Comparison of ENCODE assay signal across 25 cellular contexts in genomic region chr2:42978175-42978886, GRCh38.
DNase-seq lines count a peak whose midpoint lies in the region; TF ChIP-seq lines count a peak whose summit lies in the region.
"Had no signal": no experiment of that assay in that cellular context is flagged by ENCODE, and none has a peak within 500 bp of the region (broad histone marks: within the 10 kb centered on the region; RNA-seq: fewer than 3 reads in every experiment).

No MANE protein-coding gene starts in this region.

- H3K36me3 ChIP-seq in Peyer's patch, result no peaks in the 10 kb centered on the region
- no peaks in the 10 kb centered on the region for H3K36me3 ChIP-seq in mesenchymal stem cell (ENCODE audit: control insufficient read depth in 1 of 2, insufficient read depth in 2 of 2, low read depth in 1 of 2, low read length in 2 of 2)
- H3K36me3 ChIP-seq in stomach, result no peaks in the 10 kb centered on the region
- H3K36me3 ChIP-seq: heart left ventricle, tibial nerve, WERI-Rb-1 had no signal

- intact Hi-C loops in stomach (cut with DNase I; ENCODE audit: low total_unique reads), result loop anchor here (10.0 kb wide), 1 partner anchor 256 kb away; no protein-coding TSS in a partner anchor

- no peak overlapping the region for H4K8ac ChIP-seq in mesenchymal stem cell (ENCODE audit: low read length)

- H3K4ac ChIP-seq in mesenchymal stem cell (ENCODE audit: low read depth in 1 of 2, low read length in 2 of 2), result peak overlapping the region; percentile 2 to 44

- H2AFZ ChIP-seq in mesenchymal stem cell (ENCODE audit: low read depth, low read length), result no peak overlapping the region

- 96% methylated on average over 3 of the region's 5 CpGs for WGBS in mesenchymal stem cell
- 54 to 97% (median 62%) methylated on average over 4 to 5 of the region's 5 CpGs for WGBS in stomach, 5 donors

- no peaks in the 10 kb centered on the region for H3K79me1 ChIP-seq in mesenchymal stem cell (replicated peaks; ENCODE audit: low read length, poor library complexity, severe bottlenecking)

- H2AK5ac ChIP-seq in mesenchymal stem cell (ENCODE audit: low read length, severe bottlenecking), result peak overlapping the region; percentile 35

- peak overlapping the region; percentile 80 to 97 for H2BK12ac ChIP-seq in mesenchymal stem cell (ENCODE audit: low read length in 2 of 2)

- H3K4me1 ChIP-seq in Peyer's patch (peaks cover 0 to 21% (median 6%) of the 10 kb centered on the region in 4 donors), mesenchymal stem cell (ENCODE audit: control insufficient read depth, insufficient read depth, low read depth, low read length) (peaks cover 51% of the 10 kb centered on the region), stomach (peaks cover 25 to 67% (median 54%) of the 10 kb centered on the region in 4 donors)

- H3K14ac ChIP-seq in mesenchymal stem cell (ENCODE audit: low read length in 2 of 2), result no peak overlapping the region

- no peak overlapping the region for H3K4me2 ChIP-seq in mesenchymal stem cell (ENCODE audit: low read length, poor library complexity, severe bottlenecking)

- H3K9me3 ChIP-seq in Peyer's patch (no peaks in the 10 kb centered on the region), mesenchymal stem cell (ENCODE audit: control insufficient read depth, low read length) (no peaks in the 10 kb centered on the region), stomach (no peaks in the 10 kb centered on the region)
- H3K9me3 ChIP-seq: heart left ventricle, tibial nerve had no signal

- peak overlapping the region in 2 of 4 donors; percentile 36 to 71 for H3K27ac ChIP-seq in Peyer's patch
- no peak overlapping the region for H3K27ac ChIP-seq in mesenchymal stem cell (ENCODE audit: low read length, poor library complexity, severe bottlenecking)
- peak overlapping the region; percentile 2 to 75 (median 41) for H3K27ac ChIP-seq in stomach
- H3K27ac ChIP-seq: 22Rv1, heart left ventricle, SK-N-MC, tibial nerve, WERI-Rb-1 had no signal

- peak overlapping the region; percentile 54 to 72 for H3K18ac ChIP-seq in mesenchymal stem cell (ENCODE audit: low read depth in 1 of 2, low read length in 2 of 2)

- H3K27me3 ChIP-seq in Peyer's patch (no peaks in the 10 kb centered on the region), mesenchymal stem cell (ENCODE audit: control insufficient read depth in 1 of 2, insufficient read depth in 1 of 2, low read length in 2 of 2) (no peaks in the 10 kb centered on the region), stomach (no peaks in the 10 kb centered on the region)
- H3K27me3 ChIP-seq: heart left ventricle, tibial nerve had no signal

- no peak overlapping the region for H2BK120ac ChIP-seq in mesenchymal stem cell (ENCODE audit: low read depth, low read length)

- no peak overlapping the region for H2BK5ac ChIP-seq in mesenchymal stem cell (ENCODE audit: low read depth, low read length, poor library complexity, severe bottlenecking)

- TF ChIP-seq POLR2A in Peyer's patch (IDR thresholded peaks at IDR 0.05) (no peak), stomach (IDR thresholded peaks at IDR 0.05) (no peak)

- H3K4me3 ChIP-seq in Peyer's patch (no peak overlapping the region), mesenchymal stem cell (ENCODE audit: insufficient read depth in 1 of 2, low read depth in 1 of 2, low read length in 2 of 2) (no peak overlapping the region), stomach (no peak overlapping the region)
- H3K4me3 ChIP-seq: heart left ventricle, SK-N-MC, tibial nerve had no signal

- TF ChIP-seq CTCF in Peyer's patch (IDR thresholded peaks at IDR 0.05) (no peak), stomach (IDR thresholded peaks at IDR 0.05) (no peak)

- peak overlapping the region; percentile 74 for H2BK15ac ChIP-seq in mesenchymal stem cell (ENCODE audit: low read depth, poor library complexity, severe bottlenecking)

- TF ChIP-seq EP300 in stomach (IDR thresholded peaks at IDR 0.05), result no peak

- H4K91ac ChIP-seq in mesenchymal stem cell (ENCODE audit: low read length), result peak overlapping the region; percentile 25

- DNase-seq in DMS53 (lab: John Stamatoyannopoulos, UW) (peak; percentile 73), DMS53 treated with DMSO at 0.1 percent for 48 hours (lab: John Stamatoyannopoulos, UW; ENCODE audit: unreplicated experiment) (no peak), Peyer's patch (peak in 2 of 3 donors; percentile 14 to 45), mesenchymal stem cell (no peak), stomach (no peak), nucleus accumbens (lab: John Stamatoyannopoulos, UW) (no peak), NCI-H510A treated with DMSO at 0.1 percent for 48 hours (lab: John Stamatoyannopoulos, UW) (no peak), ecto neural progenitor cell (ENCODE audit: low spot score) (no peak)
- DNase-seq: activated CD4-positive, alpha-beta memory T cell treated with anti-CD3 and anti-CD28 coated beads for 36 hours; activated CD8-positive, alpha-beta memory T cell treated with anti-CD3 and anti-CD28 coated beads, Interleukin-2, amount 50 U/mL, for 48 hours; activated naive CD8-positive, alpha-beta T cell treated with anti-CD3 and anti-CD28 coated beads for 36 hours; CD8-positive, alpha-beta T cell; DMS79; effector CD4-positive, alpha-beta T cell; Kasumi-1; naive B cell; NCI-H1694 treated with DMSO at 0.1 percent for 48 hours; NCI-H69; right cardiac atrium; stimulated activated naive CD8-positive, alpha-beta T cell treated with anti-CD3 and anti-CD28 coated beads, Interleukin-15, amount 100 ng/mL, for 72 hours; WERI-Rb-1 had no signal

- H3K9ac ChIP-seq in mesenchymal stem cell (ENCODE audit: low read length), result no peak overlapping the region

- H3K23ac ChIP-seq in mesenchymal stem cell (ENCODE audit: low read length in 2 of 2), result no peak overlapping the region

Comparison
In these comparisons a context has a peak if more than half of its experiments do, and no peak if none do; other contexts are left out.
1. DNase-seq: peak in DMS53 (single experiment) and Peyer's patch (2 of 3); none in DMS53 treated with DMSO at 0.1 percent for 48 hours (single experiment), mesenchymal stem cell (single experiment), stomach (single experiment), nucleus accumbens (0 of 56), NCI-H510A treated with DMSO at 0.1 percent for 48 hours (single experiment) and ecto neural progenitor cell (single experiment).